ENCODE assay signal across 19 cellular contexts in genomic region chr12:123531091-123531490, GRCh38. TPM values are rescaled to one million over a fixed set of nuclear protein-coding genes. Genes with fewer than 3 reads are reported as not detected.
DNase-seq lines count a peak whose midpoint lies in the region; ATAC-seq and TF ChIP-seq lines count a peak whose summit lies in the region.
"Had no signal": no experiment of that assay in that cellular context is flagged by ENCODE, and none has a peak within 500 bp of the region (broad histone marks: within the 10 kb centered on the region; RNA-seq: fewer than 3 reads in every experiment).

No MANE protein-coding gene starts in this region.

- no peaks in the 10 kb centered on the region for H3K9me2 ChIP-seq in SK-N-SH

- H3K36me3 Mint-ChIP-seq in nephron progenitor cell (ENCODE audit: low read depth): peaks cover 36% of the 10 kb centered on the region
- H3K36me3 Mint-ChIP-seq in type B pancreatic cell: peaks cover 19% of the 10 kb centered on the region

- H3K27me3 Mint-ChIP-seq in nephron progenitor cell (ENCODE audit: low read depth, poor library complexity) (no peaks in the 10 kb centered on the region), type B pancreatic cell (no peaks in the 10 kb centered on the region)

- H3K27ac ChIP-seq in SK-N-SH (ENCODE audit: low read depth in 2 of 2, low read length in 1 of 2): no peak overlapping the region
- H3K27ac ChIP-seq: colonic mucosa had no signal

- H3K9me3 ChIP-seq in SK-N-SH: no peaks in the 10 kb centered on the region
- H3K9me3 ChIP-seq: BE2C, colonic mucosa had no signal

- H3K9me3 Mint-ChIP-seq in nephron progenitor cell (peaks cover 5% of the 10 kb centered on the region), type B pancreatic cell (no peaks in the 10 kb centered on the region)
- H3K9me3 Mint-ChIP-seq: immature natural killer cell; T-helper 2 cell treated with Interferon-gamma antibody and Interleukin-4, amounts not matched to agents 5 μg/mL and 100 μg/mL, for 36 hours had no signal

- TF ChIP-seq EP300 in SK-N-SH (IDR thresholded peaks at IDR 0.05; ENCODE audit: borderline replicate concordance in 1 of 2, low read depth in 1 of 2, low read length in 1 of 2): no peak

- peaks cover 2 to 6% of the 10 kb centered on the region in 2 experiments for H3K36me3 ChIP-seq in SK-N-SH (replicated peaks in 1 of 2; ENCODE audit: control insufficient read depth in 1 of 2, insufficient read depth in 2 of 2, low read length in 1 of 2)
- H3K36me3 ChIP-seq: BE2C, colonic mucosa had no signal

- no peak for TF ChIP-seq RAD21 in SK-N-SH (IDR thresholded peaks at IDR 0.05; ENCODE audit: low read length)

- H3K27me3 ChIP-seq in SK-N-SH (ENCODE audit: insufficient read depth): no peaks in the 10 kb centered on the region
- H3K27me3 ChIP-seq: BE2C, colonic mucosa had no signal

- peaks cover 68% of the 10 kb centered on the region for H3K79me2 ChIP-seq in SK-N-SH (ENCODE audit: insufficient read depth)

- H2AFZ ChIP-seq in SK-N-SH (ENCODE audit: low read depth): no peak overlapping the region

- H3K4me3 ChIP-seq in SK-N-SH (ENCODE audit: low read depth in 2 of 2, low read length in 1 of 2): no peak overlapping the region
- H3K4me3 ChIP-seq: colonic mucosa had no signal

- H3K4me1 Mint-ChIP-seq in nephron progenitor cell (peaks cover 41% of the 10 kb centered on the region), type B pancreatic cell (ENCODE audit: unreplicated experiment) (peaks cover 23% of the 10 kb centered on the region)

- intact Hi-C loops in cardiac septum (cut with DNase I): loop anchor here (5.0 kb wide), 1 partner anchor 144 kb away; no protein-coding TSS in a partner anchor

- WGBS in SK-N-SH (ENCODE audit: low lambda C conversion rate): 91% methylated on average over 7 of the region's 7 CpGs

- no peaks in the 10 kb centered on the region for H3F3A ChIP-seq in SK-N-SH (replicated peaks; ENCODE audit: insufficient read depth)

- ATAC-seq in SK-N-SH treated with all-trans-retinoic acid at 6 μM for 48 hours (no peak), GM19328 (IDR thresholded peaks at IDR 0.05; ENCODE audit: unreplicated experiment) (no peak)

- no peak overlapping the region for H3K9ac ChIP-seq in SK-N-SH

- H3K4me3 Mint-ChIP-seq in nephron progenitor cell (peak overlapping the region; percentile 88), type B pancreatic cell (no peak overlapping the region)

- 0 out of 2 replicates have a peak, but pooled peaks cover 6% of the 10 kb centered on the region for H4K20me1 ChIP-seq in SK-N-SH (ENCODE audit: insufficient read depth)

- peaks cover 5 to 24% of the 10 kb centered on the region in 2 experiments; a peak in 1 of 4 replicates for H3K4me1 ChIP-seq in SK-N-SH (ENCODE audit: control insufficient read depth in 1 of 2, insufficient read depth in 2 of 2, low read depth in 1 of 2, low read length in 1 of 2)
- H3K4me1 ChIP-seq: BE2C had no signal

- CTCF ChIA-PET in SK-N-SH (lab: Yijun Ruan, JAX): no interaction called here

- DNase-seq in SK-N-SH: no peak
- DNase-seq in cardiac septum (ENCODE audit: low spot score): peak; percentile 77
- DNase-seq in nephron progenitor cell: no peak
- no peak for DNase-seq in type B pancreatic cell (ENCODE audit: extremely low spot score, unreplicated experiment)
- no peak for DNase-seq in H4 (ENCODE audit: low spot score)
- no peak for DNase-seq in putamen (ENCODE audit: low spot score)
- DNase-seq: 8988T; activated CD4-positive, alpha-beta T cell treated with anti-CD3 and anti-CD28 coated beads for 1 hour; BE2C; colonic mucosa; DMS153; immature natural killer cell; IMR-90; NCI-H187 treated with DMSO at 0.1 percent for 48 hours; NCI-H446; SHP77 had no signal

- H3K4me2 ChIP-seq in SK-N-SH: peak overlapping the region; percentile 97

- H3K27ac Mint-ChIP-seq in nephron progenitor cell: no peak overlapping the region
- peak overlapping the region; percentile 7 for H3K27ac Mint-ChIP-seq in type B pancreatic cell
- H3K27ac Mint-ChIP-seq: immature natural killer cell; T-helper 2 cell treated with Interferon-gamma antibody and Interleukin-4, amounts not matched to agents 5 μg/mL and 100 μg/mL, for 36 hours had no signal

- POLR2A ChIA-PET in SK-N-SH (lab: Yijun Ruan, JAX): no interaction called here

- TF ChIP-seq CTCF in SK-N-SH (IDR thresholded peaks at IDR 0.05): no peak
- no peak for TF ChIP-seq CTCF in nephron progenitor cell (IDR thresholded peaks at IDR 0.05)
- TF ChIP-seq CTCF in type B pancreatic cell (conservative IDR thresholded peaks at IDR 0.05): no peak

TF ChIP-seq in SK-N-SH, 30 proteins besides CTCF, POLR2A, EP300 and RAD21 (continues in another document):
- no peak for TF ChIP-seq POLR2AphosphoS5 (IDR thresholded peaks at IDR 0.05; ENCODE audit: low read depth, low read length)
- no peak for TF ChIP-seq RXRA (IDR thresholded peaks at IDR 0.05; ENCODE audit: borderline replicate concordance, low read depth)
- TF ChIP-seq MEF2A (IDR thresholded peaks at IDR 0.05; ENCODE audit: borderline replicate concordance, low read depth): no peak
- TF ChIP-seq IRF3 (IDR thresholded peaks at IDR 0.05; ENCODE audit: low read depth, low read length): no peak
- TF ChIP-seq MXI1 (IDR thresholded peaks at IDR 0.05; ENCODE audit: low read depth, low read length): no peak
- TF ChIP-seq PBX3 (IDR thresholded peaks at IDR 0.05): no peak
- no peak for TF ChIP-seq FOXM1 (IDR thresholded peaks at IDR 0.05; ENCODE audit: low read depth)
- no peak for TF ChIP-seq RCOR1 (IDR thresholded peaks at IDR 0.05; ENCODE audit: low read length)

TF ChIP-seq in SK-N-SH treated with all-trans-retinoic acid at 6 μM for 48 hours, 23 proteins besides CTCF, POLR2A, EP300 and RAD21:
- TF ChIP-seq GLIS3 (CRISPR knock-in tag; IDR thresholded peaks at IDR 0.05): no peak

RNA-seq across cellular contexts. Expression of gene RILPL1, which starts 2.4 kb away (rescaled TPM):
- polyA plus RNA-seq in SK-N-SH (2012; rRNA removed): 26.8 and 32.6 TPM in 2 replicates
- 21.6 and 25.8 TPM in 2 replicates for polyA plus RNA-seq in SK-N-SH (2012; cell fraction: cytosol; rRNA removed)
- polyA plus RNA-seq in SK-N-SH (2012; cell fraction: nucleus; rRNA removed): 51.9 and 53.9 TPM in 2 replicates
- 85.3 TPM for total RNA-seq in cardiac septum
- 11.8 and 18.9 TPM in 2 replicates for total RNA-seq in type B pancreatic cell (ENCODE audit: low replicate concordance)
- 5.0 and 10.8 TPM in 2 replicates for total RNA-seq in H4 (2014; rRNA removed; shearing (Covaris generic))

RNA-seq across cellular contexts. Expression of gene TMED2, which starts 53.3 kb away (rescaled TPM):
- 113 and 120 TPM in 2 replicates for polyA plus RNA-seq in SK-N-SH (2012; rRNA removed)
- 127 and 151 TPM in 2 replicates for polyA plus RNA-seq in SK-N-SH (2012; cell fraction: cytosol; rRNA removed)
- 37.4 and 39.7 TPM in 2 replicates for polyA plus RNA-seq in SK-N-SH (2012; cell fraction: nucleus; rRNA removed)
- total RNA-seq in cardiac septum (150 TPM), type B pancreatic cell (ENCODE audit: low replicate concordance) (202 and 320 TPM in 2 replicates)
- 286 and 304 TPM in 2 replicates for total RNA-seq in H4 (2014; rRNA removed; shearing (Covaris generic))
